Comparison of ENCODE assay signal across 28 cellular contexts in the genomic region with DNA sequence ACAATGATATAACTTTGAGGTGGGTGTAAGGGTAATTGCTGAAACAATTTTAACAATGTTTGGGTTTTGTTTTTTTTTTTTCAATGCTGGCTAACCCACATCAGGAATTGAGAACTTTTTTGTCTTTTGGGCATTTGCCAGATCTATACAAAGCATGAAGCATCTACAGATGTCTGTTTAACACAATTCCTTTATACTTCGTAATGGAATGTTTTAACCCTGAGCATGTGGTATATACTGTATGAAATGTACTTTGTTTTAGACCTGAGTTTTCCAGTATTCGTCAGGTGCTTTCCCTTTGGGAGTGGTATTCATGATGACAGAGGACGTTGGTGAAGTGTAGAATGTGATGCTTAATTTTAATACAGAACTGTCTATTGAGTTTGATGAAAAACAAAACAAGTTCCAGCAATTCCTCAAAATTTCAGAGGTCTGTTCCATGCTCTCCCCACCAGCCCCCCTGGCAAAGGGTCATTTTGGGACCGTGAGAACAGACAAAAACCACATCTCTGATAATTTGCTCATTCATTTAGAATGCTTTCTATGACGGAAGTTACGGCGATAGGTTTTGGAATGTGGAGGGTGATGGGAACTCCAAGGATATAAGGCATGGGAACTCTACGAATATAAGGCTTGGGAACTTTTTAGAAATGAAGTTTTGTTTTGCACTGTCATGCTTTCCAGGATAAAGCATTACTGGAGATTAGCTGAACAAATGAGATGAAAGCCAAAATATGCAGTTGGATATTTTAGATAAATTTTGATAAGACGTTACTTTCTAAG. TPM values are rescaled to one million over a fixed set of nuclear protein-coding genes. Genes with fewer than 3 reads are reported as not detected.
DNase-seq lines count a peak whose midpoint lies in the region; ATAC-seq, FAIRE-seq and TF ChIP-seq lines count a peak whose summit lies in the region.
"Had no signal": no experiment of that assay in that cellular context is flagged by ENCODE, and none has a peak within 500 bp of the region (broad histone marks: within the 10 kb centered on the region; RNA-seq: fewer than 3 reads in every experiment).

No MANE protein-coding gene starts in this region.

- DNase-seq in GM18507 (ENCODE audit: extremely low spot score, insufficient read length, low read depth) (no peak), fibroblast of mammary gland (ENCODE audit: low read depth) (peak; percentile 42), non-pigmented ciliary epithelial cell (ENCODE audit: low read depth) (peak; percentile 47), ovary (no peak), dedifferentiated amniotic fluid mesenchymal stem cell (ENCODE audit: extremely low spot score) (no peak)
- no peak for DNase-seq in activated CD4-positive, alpha-beta memory T cell treated with anti-CD3 and anti-CD28 coated beads for 36 hours
- DNase-seq: activated CD4-positive, CD25-positive, alpha-beta regulatory T cell treated with anti-CD3 and anti-CD28 coated beads, Interleukin-2, amount 50 U/mL, for 72 hours; activated CD8-positive, alpha-beta memory T cell treated with anti-CD3 and anti-CD28 coated beads for 24 hours; activated naive CD4-positive, alpha-beta T cell treated with anti-CD3 and anti-CD28 coated beads, Interleukin-2, amount 50 U/mL, for 16 hours; activated T-cell treated with anti-CD3 and anti-CD28 coated beads, Interleukin-2, amount 50 U/mL, for 4 hours; anterior cingulate cortex; C1 segment of cervical spinal cord; cerebellar nuclear complex; effector memory CD4-positive, alpha-beta T cell; Kasumi-1; left colon; mesendoderm; natural killer cell; NCI-H1694 treated with DMSO at 0.1 percent for 48 hours; NCI-H2171 treated with DMSO at 0.1 percent for 48 hours; NCI-H526 treated with DMSO at 0.1 percent for 48 hours; testis had no signal

- H3K36me3 Mint-ChIP-seq in activated CD4-positive, alpha-beta memory T cell treated with anti-CD3 and anti-CD28 coated beads for 36 hours: no peaks in the 10 kb centered on the region
- H3K36me3 Mint-ChIP-seq: natural killer cell had no signal

- no peaks in the 10 kb centered on the region for H3K9me3 Mint-ChIP-seq in activated CD4-positive, alpha-beta memory T cell treated with anti-CD3 and anti-CD28 coated beads for 36 hours
- H3K9me3 Mint-ChIP-seq: activated T-cell treated with anti-CD3 and anti-CD28 coated beads, Interleukin-2, amount 50 U/mL, for 4 hours; natural killer cell had no signal

- peak; percentile 26; the same call in 2 of the 3 replicates for ATAC-seq in SK-N-SH treated with all-trans-retinoic acid at 6 μM for 48 hours
- ATAC-seq in GM19467 (IDR thresholded peaks at IDR 0.05; ENCODE audit: unreplicated experiment): no peak
- ATAC-seq: activated T-cell treated with anti-CD3 and anti-CD28 coated beads, Interleukin-2, amount 50 U/mL, for 4 hours; left colon; natural killer cell had no signal

- intact Hi-C loops in ovary (cut with DNase I): no loop called here
- intact Hi-C loops in activated CD4-positive, alpha-beta memory T cell treated with anti-CD3 and anti-CD28 coated beads for 36 hours (cut with micrococcal nuclease): no loop called here

- POLR2A ChIA-PET in activated CD4-positive, alpha-beta memory T cell treated with anti-CD3 and anti-CD28 coated beads for 36 hours (lab: Charles Lee): no interaction called here

- 58 to 61% (median 60%) methylated on average over 9 of the region's 9 CpGs for WGBS in ovary, 3 donors

- H3K4me3 ChIP-seq in fibroblast of mammary gland (ENCODE audit: control insufficient read depth, low read depth, low read length): no peak overlapping the region
- H3K4me3 ChIP-seq in ovary: no peak overlapping the region
- H3K4me3 ChIP-seq: esophagus muscularis mucosa, HAP-1, prostate gland, testis, vagina had no signal

- no peaks in the 10 kb centered on the region for H3K27me3 Mint-ChIP-seq in activated CD4-positive, alpha-beta memory T cell treated with anti-CD3 and anti-CD28 coated beads for 36 hours

- TF ChIP-seq CTCF in fibroblast of mammary gland (conservative IDR thresholded peaks at IDR 0.05; ENCODE audit: control insufficient read depth, insufficient read depth, low read depth, low read length) (no peak), ovary (IDR thresholded peaks at IDR 0.05) (no peak)

- peaks cover 5% of the 10 kb centered on the region for H3K4me1 Mint-ChIP-seq in activated CD4-positive, alpha-beta memory T cell treated with anti-CD3 and anti-CD28 coated beads for 36 hours (ENCODE audit: low read depth)

- CTCF ChIA-PET in activated CD4-positive, alpha-beta memory T cell treated with anti-CD3 and anti-CD28 coated beads for 36 hours (lab: Charles Lee): no interaction called here

- TF ChIP-seq EP300 in ovary (IDR thresholded peaks at IDR 0.05): no peak

- H3K27ac Mint-ChIP-seq in activated CD4-positive, alpha-beta memory T cell treated with anti-CD3 and anti-CD28 coated beads for 36 hours: no peak overlapping the region
- H3K27ac Mint-ChIP-seq: natural killer cell had no signal

- no peaks in the 10 kb centered on the region for H3K36me3 ChIP-seq in ovary
- H3K36me3 ChIP-seq: esophagus muscularis mucosa, HAP-1, prostate gland, vagina had no signal

- H3K9me3 ChIP-seq in ovary: no peaks in the 10 kb centered on the region
- H3K9me3 ChIP-seq: esophagus muscularis mucosa, HAP-1, prostate gland, testis, vagina had no signal

- FAIRE-seq in GM18507 (lab: Jason Lieb, UNC): peak; percentile 50

- peaks cover 3% of the 10 kb centered on the region for H3K4me1 ChIP-seq in ovary (ENCODE audit: insufficient read depth)
- H3K4me1 ChIP-seq: HAP-1, prostate gland had no signal

- H3K27me3 ChIP-seq in ovary: no peaks in the 10 kb centered on the region
- H3K27me3 ChIP-seq: esophagus muscularis mucosa, testis, vagina had no signal

- no peak overlapping the region for H3K4me3 Mint-ChIP-seq in activated CD4-positive, alpha-beta memory T cell treated with anti-CD3 and anti-CD28 coated beads for 36 hours
- H3K4me3 Mint-ChIP-seq: activated T-cell treated with anti-CD3 and anti-CD28 coated beads, Interleukin-2, amount 50 U/mL, for 4 hours; natural killer cell had no signal

- no peak overlapping the region for H3K27ac ChIP-seq in ovary
- H3K27ac ChIP-seq: esophagus muscularis mucosa, prostate gland, testis, vagina had no signal

- TF ChIP-seq POLR2A in ovary (IDR thresholded peaks at IDR 0.05): no peak

TF ChIP-seq in SK-N-SH treated with all-trans-retinoic acid at 6 μM for 48 hours, 23 proteins besides CTCF, POLR2A, EP300 and RAD21:
- TF ChIP-seq, protein P1, sequence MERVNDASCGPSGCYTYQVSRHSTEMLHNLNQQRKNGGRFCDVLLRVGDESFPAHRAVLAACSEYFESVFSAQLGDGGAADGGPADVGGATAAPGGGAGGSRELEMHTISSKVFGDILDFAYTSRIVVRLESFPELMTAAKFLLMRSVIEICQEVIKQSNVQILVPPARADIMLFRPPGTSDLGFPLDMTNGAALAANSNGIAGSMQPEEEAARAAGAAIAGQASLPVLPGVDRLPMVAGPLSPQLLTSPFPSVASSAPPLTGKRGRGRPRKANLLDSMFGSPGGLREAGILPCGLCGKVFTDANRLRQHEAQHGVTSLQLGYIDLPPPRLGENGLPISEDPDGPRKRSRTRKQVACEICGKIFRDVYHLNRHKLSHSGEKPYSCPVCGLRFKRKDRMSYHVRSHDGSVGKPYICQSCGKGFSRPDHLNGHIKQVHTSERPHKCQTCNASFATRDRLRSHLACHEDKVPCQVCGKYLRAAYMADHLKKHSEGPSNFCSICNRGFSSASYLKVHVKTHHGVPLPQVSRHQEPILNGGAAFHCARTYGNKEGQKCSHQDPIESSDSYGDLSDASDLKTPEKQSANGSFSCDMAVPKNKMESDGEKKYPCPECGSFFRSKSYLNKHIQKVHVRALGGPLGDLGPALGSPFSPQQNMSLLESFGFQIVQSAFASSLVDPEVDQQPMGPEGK (CRISPR knock-in tag; IDR thresholded peaks at IDR 0.05; ENCODE audit: borderline replicate concordance): 0 out of 2 replicates have a peak, but pooled peaks have one; percentile 28
- TF ChIP-seq, protein P2, sequence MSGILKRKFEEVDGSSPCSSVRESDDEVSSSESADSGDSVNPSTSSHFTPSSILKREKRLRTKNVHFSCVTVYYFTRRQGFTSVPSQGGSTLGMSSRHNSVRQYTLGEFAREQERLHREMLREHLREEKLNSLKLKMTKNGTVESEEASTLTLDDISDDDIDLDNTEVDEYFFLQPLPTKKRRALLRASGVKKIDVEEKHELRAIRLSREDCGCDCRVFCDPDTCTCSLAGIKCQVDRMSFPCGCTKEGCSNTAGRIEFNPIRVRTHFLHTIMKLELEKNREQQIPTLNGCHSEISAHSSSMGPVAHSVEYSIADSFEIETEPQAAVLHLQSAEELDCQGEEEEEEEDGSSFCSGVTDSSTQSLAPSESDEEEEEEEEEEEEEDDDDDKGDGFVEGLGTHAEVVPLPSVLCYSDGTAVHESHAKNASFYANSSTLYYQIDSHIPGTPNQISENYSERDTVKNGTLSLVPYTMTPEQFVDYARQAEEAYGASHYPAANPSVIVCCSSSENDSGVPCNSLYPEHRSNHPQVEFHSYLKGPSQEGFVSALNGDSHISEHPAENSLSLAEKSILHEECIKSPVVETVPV (CRISPR knock-in tag; IDR thresholded peaks at IDR 0.05): no peak
- TF ChIP-seq OSR1 (CRISPR knock-in tag; IDR thresholded peaks at IDR 0.05): no peak
- TF ChIP-seq RARB (CRISPR knock-in tag; IDR thresholded peaks at IDR 0.05): no peak
TF ChIP-seq in SK-N-SH treated with all-trans-retinoic acid at 6 μM for 48 hours: peak in this region for 1.

RNA-seq across cellular contexts. Expression of a gene that starts 14.1 kb away (rescaled TPM):
- 10 to 100 TPM; 36.2 to 91.1 (median 52.4) TPM for total RNA-seq in ovary
- polyA plus RNA-seq in ovary: 10 to 100 TPM; 38.8 to 39.8 TPM
- total RNA-seq in activated CD4-positive, alpha-beta memory T cell treated with anti-CD3 and anti-CD28 coated beads for 36 hours: 100 to 1,000 TPM; 102 to 104 TPM

Comparison
In these comparisons a context has a peak if more than half of its experiments do, and no peak if none do; other contexts are left out.
1. DNase-seq: peak in fibroblast of mammary gland (single experiment) and non-pigmented ciliary epithelial cell (single experiment); none in GM18507 (single experiment), ovary (0 of 5), dedifferentiated amniotic fluid mesenchymal stem cell (single experiment) and activated CD4-positive, alpha-beta memory T cell treated with anti-CD3 and anti-CD28 coated beads for 36 hours (single experiment).